In the genomic region with DNA sequence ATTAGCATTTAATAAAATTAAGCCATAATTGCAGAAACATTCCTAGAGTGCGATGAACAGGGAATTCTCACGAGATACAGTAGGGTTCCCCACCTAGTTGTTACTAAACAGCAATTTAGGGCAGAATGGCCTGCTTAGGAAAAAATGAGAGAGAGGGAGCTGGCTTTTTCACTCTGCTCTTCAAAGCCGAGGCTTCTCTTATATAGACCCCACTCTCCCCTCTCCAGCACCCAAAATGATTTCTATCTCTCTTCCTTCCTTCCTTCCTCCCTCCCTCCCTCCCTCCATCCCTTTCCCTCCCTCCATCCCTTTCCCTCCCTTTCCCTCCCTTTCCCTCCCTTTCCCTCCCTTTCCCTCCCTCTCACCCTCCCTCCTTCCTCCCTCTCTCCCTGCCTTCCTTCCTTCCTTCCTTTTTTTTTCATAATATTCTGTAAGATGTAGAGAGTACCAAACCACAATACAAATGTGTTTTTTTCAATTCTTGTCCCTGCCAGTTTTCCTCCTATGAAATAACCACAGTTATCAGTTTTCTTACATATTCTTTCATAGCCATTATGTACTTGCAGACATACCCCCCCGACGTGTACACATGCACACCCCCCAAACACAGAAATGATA, we compare ENCODE assay signal across 28 cellular contexts. TPM values are rescaled to one million over a fixed set of nuclear protein-coding genes. Genes with fewer than 3 reads are reported as not detected.
"Had no signal": no experiment of that assay in that cellular context is flagged by ENCODE, and none has a peak within 500 bp of the region (broad histone marks: within the 10 kb centered on the region; RNA-seq: fewer than 3 reads in every experiment).

No MANE protein-coding gene starts in this region.

- H3K4me1 ChIP-seq: neural progenitor cell, right atrium auricular region, suprapubic skin, tibial artery had no signal

- H3K27ac Mint-ChIP-seq: mesothelial cell of epicardium; nephron; neural progenitor cell; progenitor cell of endocrine pancreas; stimulated activated naive CD8-positive, alpha-beta T cell treated with anti-CD3 and anti-CD28 coated beads, Interleukin-15, Interleukin-2, amounts not matched to agents 100 ng/mL and 50 ng/mL, for 24 hours had no signal

- H2AFZ ChIP-seq: neural progenitor cell had no signal

- H3K27me3 ChIP-seq: neural progenitor cell, neutrophil, ovary, right atrium auricular region, suprapubic skin, tibial artery, upper lobe of right lung had no signal

- ATAC-seq: sciatic nerve, upper lobe of right lung had no signal

- FAIRE-seq: urothelium cell line had no signal

- H3K9me3 ChIP-seq: left ventricle myocardium inferior, neutrophil, ovary, right atrium auricular region, suprapubic skin, thoracic aorta, tibial artery, upper lobe of right lung had no signal

- H3K27me3 Mint-ChIP-seq: naive B cell; progenitor cell of endocrine pancreas; stimulated activated naive CD8-positive, alpha-beta T cell treated with anti-CD3 and anti-CD28 coated beads, Interleukin-15, Interleukin-2, amounts not matched to agents 100 ng/mL and 50 ng/mL, for 24 hours had no signal

- DNase-seq: hippocampal formation; islet precursor cell; left ventricle myocardium inferior; mesendoderm; naive B cell; ovary; stimulated activated CD4-positive, alpha-beta T cell treated with anti-CD3 and anti-CD28 coated beads, Interleukin-12 subunit alpha, Interleukin-12 subunit beta, amount 100 ng/mL, for 4 hours; stimulated activated CD4-positive, alpha-beta T cell treated with anti-CD3 and anti-CD28 coated beads, Interleukin-15, amount 100 ng/mL, for 24 hours; stimulated activated CD4-positive, alpha-beta T cell treated with anti-CD3 and anti-CD28 coated beads, Interleukin-2, amount 100 ng/mL, for 24 hours; stimulated activated CD4-positive, alpha-beta T cell treated with anti-CD3 and anti-CD28 coated beads, Interleukin-4, amount 100 ng/mL, for 1 hour; stimulated activated naive CD4-positive, alpha-beta T cell; tibial artery; trophoblast cell; upper lobe of right lung had no signal

- H3K9me3 Mint-ChIP-seq: naive B cell; nephron; stimulated activated naive CD8-positive, alpha-beta T cell treated with anti-CD3 and anti-CD28 coated beads, Interleukin-15, Interleukin-2, amounts not matched to agents 100 ng/mL and 50 ng/mL, for 24 hours had no signal

- H3K4me1 Mint-ChIP-seq: nephron, neural progenitor cell had no signal

- H3K4me2 ChIP-seq: neural progenitor cell had no signal

- H3K36me3 ChIP-seq: neural progenitor cell, neutrophil, ovary, right atrium auricular region, suprapubic skin, thoracic aorta, tibial artery, upper lobe of right lung had no signal

- H3K9ac ChIP-seq: neural progenitor cell had no signal

- H3K4me3 ChIP-seq: left ventricle myocardium inferior, lung, neural progenitor cell, ovary, right atrium auricular region, skin epidermis, suprapubic skin, thoracic aorta, tibial artery, upper lobe of right lung had no signal

- H3K27ac ChIP-seq: left ventricle myocardium inferior, neural progenitor cell, neutrophil, ovary, right atrium auricular region, skin epidermis, suprapubic skin, thoracic aorta, tibial artery, upper lobe of right lung had no signal

- H3K4me3 Mint-ChIP-seq: mesothelial cell of epicardium; naive B cell; nephron; neural progenitor cell; stimulated activated naive CD8-positive, alpha-beta T cell treated with anti-CD3 and anti-CD28 coated beads, Interleukin-15, Interleukin-2, amounts not matched to agents 100 ng/mL and 50 ng/mL, for 24 hours had no signal

RNA-seq across cellular contexts. Expression of a gene that starts 48.1 kb away (rescaled TPM):
- total RNA-seq: mononuclear cell had no signal
